ENCODE assay signal across 14 cellular contexts in the genomic region with DNA sequence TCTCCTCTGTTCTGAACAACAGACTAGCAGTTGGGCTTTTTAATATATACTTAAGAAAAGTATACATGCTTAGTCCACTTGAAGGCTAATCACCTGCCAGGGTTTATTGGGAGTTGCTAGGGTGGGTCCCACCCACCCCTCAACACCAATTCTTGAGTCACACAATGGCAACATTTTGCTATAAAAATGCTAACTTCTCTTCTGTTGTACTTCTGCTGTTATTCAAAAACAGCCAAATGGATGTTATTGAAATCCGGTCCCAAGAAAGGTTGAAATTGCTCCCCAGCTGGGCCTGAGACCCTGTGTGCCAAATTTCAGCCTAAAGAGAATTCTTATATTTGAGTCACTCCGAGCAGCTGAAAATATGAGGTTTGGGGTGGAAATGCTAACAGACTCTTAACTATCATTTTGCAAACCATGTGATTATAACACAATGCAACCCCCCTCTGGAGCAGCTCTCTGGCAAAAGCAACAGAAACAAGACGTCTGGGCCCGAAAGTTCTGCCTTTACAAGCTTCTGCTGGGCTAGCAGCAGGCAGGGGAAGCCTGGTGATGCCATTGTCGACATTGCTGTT.
"Had no signal": no experiment of that assay in that cellular context is flagged by ENCODE, and none has a peak within 500 bp of the region (broad histone marks: within the 10 kb centered on the region; RNA-seq: fewer than 3 reads in every experiment).

No MANE protein-coding gene starts in this region.

- H3K27ac ChIP-seq: lower lobe of right lung, psoas muscle, sigmoid colon, tibial nerve, vagina had no signal

- H3K27me3 ChIP-seq: heart right ventricle, tibial nerve, vagina had no signal

- DNase-seq: activated CD4-positive, alpha-beta memory T cell treated with anti-CD3 and anti-CD28 coated beads, Interleukin-2, amount 10 ng/mL, durations not matched to agents 7 days and 5 days; activated gamma-delta T cell; activated T-cell treated with anti-CD3 and anti-CD28 coated beads, Interleukin-2, amount 50 U/mL, for 4 hours; effector CD8-positive, alpha-beta T cell; lower lobe of right lung; midbrain; psoas muscle; sigmoid colon; T-helper 9 cell had no signal

- ATAC-seq: activated naive CD4-positive, alpha-beta T cell treated with anti-CD3 and anti-CD28 coated beads, Interleukin-2, amount 50 U/mL, for 72 hours; activated T-cell treated with anti-CD3 and anti-CD28 coated beads, Interleukin-2, amount 50 U/mL, for 4 hours; lower lobe of right lung; stimulated activated effector memory CD8-positive, alpha-beta T cell treated with anti-CD3 and anti-CD28 coated beads, Interleukin-12 subunit alpha, Interleukin-12 subunit beta, amount 100 ng/mL, for 72 hours had no signal

- H3K4me1 ChIP-seq: lower lobe of right lung, psoas muscle had no signal

- H3K4me3 ChIP-seq: heart right ventricle, lower lobe of right lung, psoas muscle, sigmoid colon, tibial nerve, vagina had no signal

- H3K9me3 ChIP-seq: heart right ventricle, lower lobe of right lung, psoas muscle, sigmoid colon, tibial nerve, vagina had no signal

- H3K36me3 ChIP-seq: heart right ventricle, lower lobe of right lung, sigmoid colon, tibial nerve, vagina had no signal
